ENCODE assay signal across 19 cellular contexts in genomic region chr1:22317920-22318243, GRCh38.
"Had no signal": no experiment of that assay in that cellular context is flagged by ENCODE, and none has a peak within 500 bp of the region (broad histone marks: within the 10 kb centered on the region; RNA-seq: fewer than 3 reads in every experiment).

No MANE protein-coding gene starts in this region.

- H3K4me3 Mint-ChIP-seq: activated CD8-positive, alpha-beta memory T cell treated with anti-CD3 and anti-CD28 coated beads, Interleukin-2, amount 10 ng/mL, durations not matched to agents 7 days and 5 days; activated CD8-positive, alpha-beta T cell treated with anti-CD3 and anti-CD28 coated beads, Interleukin-2, amount 10 ng/mL, durations not matched to agents 7 days and 5 days; activated naive CD8-positive, alpha-beta T cell; activated T-cell treated with anti-CD3 and anti-CD28 coated beads, Interleukin-2, amount 50 U/mL, for 4 hours; IgD-negative memory B cell; T-cell had no signal

- H3K27me3 Mint-ChIP-seq: activated naive CD8-positive, alpha-beta T cell had no signal

- H3K27ac Mint-ChIP-seq: activated CD8-positive, alpha-beta memory T cell treated with anti-CD3 and anti-CD28 coated beads, Interleukin-2, amount 10 ng/mL, durations not matched to agents 7 days and 5 days; activated CD8-positive, alpha-beta T cell treated with anti-CD3 and anti-CD28 coated beads, Interleukin-2, amount 10 ng/mL, durations not matched to agents 7 days and 5 days; activated naive CD8-positive, alpha-beta T cell; IgD-negative memory B cell; T-cell had no signal

- H3K9me3 Mint-ChIP-seq: activated T-cell treated with anti-CD3 and anti-CD28 coated beads, Interleukin-2, amount 50 U/mL, for 4 hours; IgD-negative memory B cell; T-cell had no signal

- H3K36me3 ChIP-seq: brain microvascular endothelial cell, cardiac muscle cell had no signal

- H3K36me3 Mint-ChIP-seq: activated CD8-positive, alpha-beta memory T cell treated with anti-CD3 and anti-CD28 coated beads, Interleukin-2, amount 10 ng/mL, durations not matched to agents 7 days and 5 days; activated naive CD8-positive, alpha-beta T cell; T-cell had no signal

- DNase-seq: activated CD4-positive, alpha-beta T cell treated with anti-CD3 and anti-CD28 coated beads, Interleukin-2, amount 50 U/mL, for 4 hours; activated CD8-positive, alpha-beta memory T cell treated with anti-CD3 and anti-CD28 coated beads, Interleukin-2, amount 10 ng/mL, durations not matched to agents 7 days and 5 days; activated CD8-positive, alpha-beta T cell treated with anti-CD3 and anti-CD28 coated beads, Interleukin-2, amount 10 ng/mL, durations not matched to agents 7 days and 5 days; activated effector memory CD4-positive, alpha-beta T cell treated with anti-CD3 and anti-CD28 coated beads, Interleukin-2, amount 50 U/mL, for 16 hours; activated naive CD4-positive, alpha-beta T cell treated with Interleukin-2 at 50 U/mL for 16 hours; activated T-cell treated with anti-CD3 and anti-CD28 coated beads, Interleukin-2, amount 50 U/mL, for 4 hours; brain microvascular endothelial cell; KG1; NCI-H524 treated with DMSO at 0.1 percent for 48 hours; NK-92 treated with Interleukin-12 subunit alpha and Interleukin-12 subunit beta, amount 100 ng/mL, for 24 hours; T-cell; T-helper 2 cell; T1000 had no signal

- H3K4me3 ChIP-seq: cardiac muscle cell, SK-N-MC had no signal

- ATAC-seq: activated CD4-positive, CD25-positive, alpha-beta regulatory T cell treated with anti-CD3 and anti-CD28 coated beads, Interleukin-2, amount 50 U/mL, for 24 hours; activated CD8-positive, alpha-beta memory T cell treated with anti-CD3 and anti-CD28 coated beads, Interleukin-2, amount 10 ng/mL, durations not matched to agents 7 days and 5 days; activated CD8-positive, alpha-beta T cell treated with anti-CD3 and anti-CD28 coated beads, Interleukin-2, amount 10 ng/mL, durations not matched to agents 7 days and 5 days; activated T-cell treated with anti-CD3 and anti-CD28 coated beads, Interleukin-2, amount 50 U/mL, for 4 hours; Right ventricle myocardium inferior; T-cell had no signal

- H3K27ac ChIP-seq: brain microvascular endothelial cell, cardiac muscle cell, SK-N-MC had no signal

- H3K4me1 Mint-ChIP-seq: activated CD8-positive, alpha-beta memory T cell treated with anti-CD3 and anti-CD28 coated beads, Interleukin-2, amount 10 ng/mL, durations not matched to agents 7 days and 5 days; IgD-negative memory B cell; T-cell had no signal
